Comparison of ENCODE assay signal across 21 cellular contexts in the genomic region with DNA sequence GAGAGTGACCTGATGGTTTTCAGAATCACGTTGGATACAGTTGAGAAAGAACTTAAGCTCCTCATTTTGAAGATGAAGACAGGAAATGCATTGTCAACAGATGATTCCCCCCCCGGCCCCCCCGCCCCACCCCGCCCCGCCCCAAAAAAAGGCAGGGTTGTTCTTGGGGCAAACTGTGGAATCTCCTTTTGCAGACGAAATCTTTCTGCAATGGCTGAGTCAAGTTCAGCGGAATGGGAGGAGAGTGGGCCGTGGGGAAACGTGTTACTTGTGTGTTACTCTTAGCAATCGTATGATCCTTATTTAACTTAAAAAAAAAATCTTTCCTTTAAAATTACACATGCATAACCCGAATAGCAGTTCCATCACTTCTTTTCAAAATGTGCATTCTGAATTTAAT.
DNase-seq lines count a peak whose midpoint lies in the region; ATAC-seq, FAIRE-seq and TF ChIP-seq lines count a peak whose summit lies in the region.
"Had no signal": no experiment of that assay in that cellular context is flagged by ENCODE, and none has a peak within 500 bp of the region (broad histone marks: within the 10 kb centered on the region; RNA-seq: fewer than 3 reads in every experiment).

No MANE protein-coding gene starts in this region.

- H3K9me3 Mint-ChIP-seq in activated CD8-positive, alpha-beta T cell treated with anti-CD3 and anti-CD28 coated beads, Interleukin-2, amount 10 ng/mL, durations not matched to agents 7 days and 5 days (ENCODE audit: insufficient read depth) = no peaks in the 10 kb centered on the region
- H3K9me3 Mint-ChIP-seq: dendritic cell treated with granulocyte-macrophage colony-stimulating factor and Interleukin-4, amounts not matched to agents 40 ng/mL and 50 ng/mL, for 4 days had no signal

- peak; percentile 13 for DNase-seq in GM04503 (ENCODE audit: low read depth)
- no peak for DNase-seq in endothelial cell of umbilical vein (ENCODE audit: low read depth, low spot score)
- DNase-seq in activated CD8-positive, alpha-beta T cell treated with anti-CD3 and anti-CD28 coated beads, Interleukin-2, amount 10 ng/mL, durations not matched to agents 7 days and 5 days = no peak
- DNase-seq in tibial artery = no peak
- DNase-seq: activated T-cell treated with anti-CD3 and anti-CD28 coated beads, Interleukin-2, amount 50 U/mL, for 1 hour; amygdala; C1 segment of cervical spinal cord; DND-41; foreskin melanocyte; midbrain; NCI-H2081; NCI-H748 treated with DMSO at 0.1 percent for 48 hours; substantia nigra; T-helper 17 cell had no signal

- dilution Hi-C loops in endothelial cell of umbilical vein (cut with MboI; ENCODE audit: extremely low pct_ligation_motif_present, low sequenced_read_pairs) = no loop called here

- H3K9me1 ChIP-seq in endothelial cell of umbilical vein (replicated peaks; ENCODE audit: control insufficient read depth, extremely low read depth, insufficient read depth, low read length) = no peaks in the 10 kb centered on the region

- POLR2A ChIA-PET in endothelial cell of umbilical vein (lab: Charles Lee) = interaction anchor here (0.7 kb wide), 1 partner anchor 422 kb away, joined by 3 read pairs; no protein-coding TSS in a partner anchor
- POLR2A ChIA-PET in activated CD8-positive, alpha-beta T cell treated with anti-CD3 and anti-CD28 coated beads, Interleukin-2, amount 10 ng/mL, durations not matched to agents 7 days and 5 days (lab: Charles Lee) = no interaction called here

- ATAC-seq in activated CD8-positive, alpha-beta T cell treated with anti-CD3 and anti-CD28 coated beads, Interleukin-2, amount 10 ng/mL, durations not matched to agents 7 days and 5 days = no peak
- no peak for ATAC-seq in HG03097 (IDR thresholded peaks at IDR 0.05; ENCODE audit: low FRiP score, unreplicated experiment)
- no peak for ATAC-seq in GM21786 (IDR thresholded peaks at IDR 0.05; ENCODE audit: unreplicated experiment)
- ATAC-seq: GM12878, T-helper 17 cell had no signal

- H3K27me3 ChIP-seq in BLaER1 = no peaks in the 10 kb centered on the region
- peaks cover 8 to 17% of the 10 kb centered on the region in 2 experiments for H3K27me3 ChIP-seq in endothelial cell of umbilical vein (ENCODE audit: control insufficient read depth in 2 of 2, insufficient read depth in 2 of 2, low read length in 2 of 2)
- no peaks in the 10 kb centered on the region for H3K27me3 ChIP-seq in parathyroid adenoma (ENCODE audit: control insufficient read depth, insufficient read depth, low read length)
- no peaks in the 10 kb centered on the region for H3K27me3 ChIP-seq in tibial artery

- H3K4me1 ChIP-seq in BLaER1 (peaks cover 50% of the 10 kb centered on the region), endothelial cell of umbilical vein (ENCODE audit: control insufficient read depth, extremely low read depth, insufficient read depth, low read length) (peaks cover 27% of the 10 kb centered on the region), parathyroid adenoma (no peaks in the 10 kb centered on the region), tibial artery (peaks cover 0 to 34% (median 11%) of the 10 kb centered on the region in 4 donors)

- H3K36me3 Mint-ChIP-seq in activated CD8-positive, alpha-beta T cell treated with anti-CD3 and anti-CD28 coated beads, Interleukin-2, amount 10 ng/mL, durations not matched to agents 7 days and 5 days (ENCODE audit: low read depth) = no peaks in the 10 kb centered on the region

- H3K9me3 ChIP-seq in BLaER1 = peaks cover 12% of the 10 kb centered on the region
- no peaks in the 10 kb centered on the region for H3K9me3 ChIP-seq in endothelial cell of umbilical vein (replicated peaks; ENCODE audit: control insufficient read depth, insufficient read depth, low read length)
- no peaks in the 10 kb centered on the region for H3K9me3 ChIP-seq in parathyroid adenoma (ENCODE audit: control insufficient read depth, low read length)
- no peaks in the 10 kb centered on the region for H3K9me3 ChIP-seq in tibial artery

- H2AFZ ChIP-seq in endothelial cell of umbilical vein (ENCODE audit: low read depth, low read length) (no peak overlapping the region), parathyroid adenoma (no peak overlapping the region)

- peak overlapping the region; percentile 97 for H3K27ac ChIP-seq in BLaER1
- no peak overlapping the region for H3K27ac ChIP-seq in endothelial cell of umbilical vein (ENCODE audit: insufficient read depth, low read depth, low read length)
- peak overlapping the region; percentile 63 for H3K27ac ChIP-seq in parathyroid adenoma
- H3K27ac ChIP-seq in tibial artery = no peak overlapping the region
- H3K27ac ChIP-seq: RWPE1 had no signal

- intact Hi-C loops in endothelial cell of umbilical vein (cut with micrococcal nuclease) (loop anchor here (5.0 to 10.0 kb wide), 7 partner anchors 271 to 1929 kb away; no protein-coding TSS in a partner anchor), tibial artery (cut with DNase I; ENCODE audit: low total_unique reads) (loop anchor here (5.0 kb wide), 1 partner anchor 349 kb away; the partner anchor contains the start of gene ARGLU1)

- CTCF ChIA-PET in endothelial cell of umbilical vein (lab: Charles Lee) = no interaction called here
- CTCF ChIA-PET in activated CD8-positive, alpha-beta T cell treated with anti-CD3 and anti-CD28 coated beads, Interleukin-2, amount 10 ng/mL, durations not matched to agents 7 days and 5 days (lab: Charles Lee) = no interaction called here

- TF ChIP-seq POLR2A in endothelial cell of umbilical vein (IDR thresholded peaks at IDR 0.05; ENCODE audit: low read depth, low read length) = no peak

- peak overlapping the region; percentile 67 for H3K4me3 ChIP-seq in BLaER1
- no peak overlapping the region for H3K4me3 ChIP-seq in endothelial cell of umbilical vein (replicated peaks in 1 of 3; ENCODE audit: insufficient read depth in 1 of 3, low read depth in 1 of 3, low read length in 3 of 3)
- no peak overlapping the region for H3K4me3 ChIP-seq in parathyroid adenoma (ENCODE audit: low read depth, low read length)
- peak overlapping the region in 1 of 2 donors; percentile 67 for H3K4me3 ChIP-seq in tibial artery
- H3K4me3 ChIP-seq: GM12878 had no signal

- H3K27me3 Mint-ChIP-seq in activated CD8-positive, alpha-beta T cell treated with anti-CD3 and anti-CD28 coated beads, Interleukin-2, amount 10 ng/mL, durations not matched to agents 7 days and 5 days (ENCODE audit: low read depth) = peaks cover 14% of the 10 kb centered on the region

- TF ChIP-seq CTCF in endothelial cell of umbilical vein (IDR thresholded peaks at IDR 0.05; ENCODE audit: extremely low read depth in 1 of 2, insufficient read depth in 1 of 2, low read depth in 1 of 2, low read length in 2 of 2) (no peak), parathyroid adenoma (IDR thresholded peaks at IDR 0.05) (no peak), tibial artery (IDR thresholded peaks at IDR 0.05) (no peak)

- FAIRE-seq in endothelial cell of umbilical vein (lab: Jason Lieb, UNC) = no peak
- FAIRE-seq: GM12878 had no signal

- H3K4me1 Mint-ChIP-seq in activated CD8-positive, alpha-beta T cell treated with anti-CD3 and anti-CD28 coated beads, Interleukin-2, amount 10 ng/mL, durations not matched to agents 7 days and 5 days (ENCODE audit: low read depth) = peaks cover 5% of the 10 kb centered on the region

- H3K9ac ChIP-seq in BLaER1 (peak overlapping the region; percentile 93), endothelial cell of umbilical vein (replicated peaks; ENCODE audit: extremely low read depth, insufficient read depth, low read length) (no peak overlapping the region), parathyroid adenoma (no peak overlapping the region)

- H4K20me1 ChIP-seq in BLaER1 (no peaks in the 10 kb centered on the region), endothelial cell of umbilical vein (replicated peaks; ENCODE audit: control insufficient read depth, extremely low read depth, insufficient read depth, low read length) (no peaks in the 10 kb centered on the region)

- H3K79me2 ChIP-seq in endothelial cell of umbilical vein (ENCODE audit: control insufficient read depth, insufficient read depth, low read length) (no peaks in the 10 kb centered on the region), parathyroid adenoma (no peaks in the 10 kb centered on the region)

- H3K4me2 ChIP-seq in BLaER1 (peak overlapping the region; percentile 91), endothelial cell of umbilical vein (ENCODE audit: insufficient read depth, low read length) (peak overlapping the region; percentile 59), parathyroid adenoma (ENCODE audit: low read length) (peak overlapping the region; percentile 2)

- no TSS peak for BruUV-seq in endothelial cell of umbilical vein (replicated peaks; lab: Mats Ljungman, UMichigan)

- H3K27ac Mint-ChIP-seq in activated CD8-positive, alpha-beta T cell treated with anti-CD3 and anti-CD28 coated beads, Interleukin-2, amount 10 ng/mL, durations not matched to agents 7 days and 5 days = no peak overlapping the region
- H3K27ac Mint-ChIP-seq: T-helper 17 cell had no signal

- no peak overlapping the region for H3K4me3 Mint-ChIP-seq in activated CD8-positive, alpha-beta T cell treated with anti-CD3 and anti-CD28 coated beads, Interleukin-2, amount 10 ng/mL, durations not matched to agents 7 days and 5 days

- H3K36me3 ChIP-seq in BLaER1 (no peaks in the 10 kb centered on the region), endothelial cell of umbilical vein (ENCODE audit: control insufficient read depth in 2 of 2, extremely low read depth in 1 of 2, insufficient read depth in 2 of 2, low read length in 2 of 2) (no peaks in the 10 kb centered on the region), parathyroid adenoma (ENCODE audit: control insufficient read depth, insufficient read depth, low read length) (no peaks in the 10 kb centered on the region), tibial artery (no peaks in the 10 kb centered on the region)

TF ChIP-seq in endothelial cell of umbilical vein, 7 proteins besides CTCF, POLR2A, EP300 and RAD21:
- no peak for TF ChIP-seq POLR2AphosphoS5 (IDR thresholded peaks at IDR 0.05; ENCODE audit: insufficient read depth, low read depth, low read length)
- no peak for TF ChIP-seq MAX (IDR thresholded peaks at IDR 0.05; ENCODE audit: insufficient read depth, insufficient read length)
- TF ChIP-seq GATA2 (IDR thresholded peaks at IDR 0.05; ENCODE audit: insufficient read depth, insufficient read length, low read depth, low read length) = no peak
- TF ChIP-seq MYC (IDR thresholded peaks at IDR 0.05; ENCODE audit: low read depth, low read length) = no peak
- TF ChIP-seq EZH2 (IDR thresholded peaks at IDR 0.05; ENCODE audit: borderline replicate concordance, low read depth, low read length, severe bottlenecking) = no peak
- TF ChIP-seq FOS (IDR thresholded peaks at IDR 0.05; ENCODE audit: borderline replicate concordance, insufficient read depth, low read length) = no peak
- no peak for TF ChIP-seq JUN (IDR thresholded peaks at IDR 0.05; ENCODE audit: borderline replicate concordance, insufficient read depth, insufficient read length, low read depth)

Comparison
In these comparisons a context has a peak if more than half of its experiments do, and no peak if none do; other contexts are left out.
1. H3K27ac ChIP-seq: peak in BLaER1 (single experiment) and parathyroid adenoma (single experiment); none in endothelial cell of umbilical vein (single experiment) and tibial artery (0 of 2).
2. H3K4me2 ChIP-seq: peak in every context shown above with its lines; median percentile 91 in BLaER1; 59 in endothelial cell of umbilical vein; 2 in parathyroid adenoma.